9 cellular contexts compared by ENCODE assay signal in genomic region chr7:73770860-73771665, GRCh38. TPM values are rescaled to one million over a fixed set of nuclear protein-coding genes. Genes with fewer than 3 reads are reported as not detected.
DNase-seq lines count a peak whose midpoint lies in the region; ATAC-seq, FAIRE-seq and TF ChIP-seq lines count a peak whose summit lies in the region.
"Had no signal": no experiment of that assay in that cellular context is flagged by ENCODE, and none has a peak within 500 bp of the region (broad histone marks: within the 10 kb centered on the region; RNA-seq: fewer than 3 reads in every experiment).

No MANE protein-coding gene starts in this region.

- CTCF ChIA-PET in CD4-positive, alpha-beta memory T cell (lab: Charles Lee; ENCODE audit: partially characterized antibody): interaction anchor here (0.6 kb wide), 1 partner anchor 17 kb away, joined by 3 read pairs; no protein-coding TSS in a partner anchor
- CTCF ChIA-PET in RWPE1 (lab: Yijun Ruan, JAX): interaction anchor here (0.7 kb wide), 1 partner anchor 43 kb away, joined by 4 read pairs; no protein-coding TSS in a partner anchor

- H3K27ac Mint-ChIP-seq in CD4-positive, alpha-beta memory T cell: no peak overlapping the region

- no peaks in the 10 kb centered on the region for H3K27me3 ChIP-seq in CD4-positive, alpha-beta memory T cell (ENCODE audit: insufficient read depth, low read length)
- no peaks in the 10 kb centered on the region for H3K27me3 ChIP-seq in hepatocyte
- H3K27me3 ChIP-seq in pancreas: no peaks in the 10 kb centered on the region

- no peak for DNase-seq in CD4-positive, alpha-beta memory T cell
- no peak for DNase-seq in LNCaP clone FGC (ENCODE audit: low read depth)
- no peak for DNase-seq in hepatocyte (ENCODE audit: low spot score)
- peak in 1 of 6 donors; percentile 31 for DNase-seq in pancreas
- no peak for DNase-seq in medulla oblongata (ENCODE audit: extremely low spot score)
- DNase-seq in NCI-H524 treated with DMSO at 0.1 percent for 48 hours (lab: John Stamatoyannopoulos, UW): no peak
- DNase-seq in RWPE1 (ENCODE audit: low spot score): no peak
- no peak for DNase-seq in Kasumi-1 (lab: John Stamatoyannopoulos, UW)
- DNase-seq: T-helper 9 cell had no signal

- no peaks in the 10 kb centered on the region for H4K20me1 ChIP-seq in hepatocyte (ENCODE audit: insufficient read depth, poor library complexity, severe bottlenecking)

- no peaks in the 10 kb centered on the region for H3K9me2 ChIP-seq in hepatocyte (replicated peaks; ENCODE audit: insufficient read depth)

- peaks cover 14% of the 10 kb centered on the region for H3K79me2 ChIP-seq in hepatocyte

- H3K4me3 ChIP-seq in CD4-positive, alpha-beta memory T cell (ENCODE audit: low read length in 2 of 2): no peak overlapping the region
- H3K4me3 ChIP-seq in LNCaP clone FGC (ENCODE audit: low read depth, low read length): peak overlapping the region; percentile 62
- H3K4me3 ChIP-seq in hepatocyte: no peak overlapping the region
- H3K4me3 ChIP-seq in pancreas: peak overlapping the region; percentile 37 to 71 (median 58)

- H3K9me3 Mint-ChIP-seq in CD4-positive, alpha-beta memory T cell: peaks cover 0 to 5% (median 0%) of the 10 kb centered on the region in 8 donors

- H3K36me3 Mint-ChIP-seq in CD4-positive, alpha-beta memory T cell: no peaks in the 10 kb centered on the region

- peak overlapping the region in 7 of 8 donors; percentile 5 to 72 (median 34) for H3K4me3 Mint-ChIP-seq in CD4-positive, alpha-beta memory T cell

- WGBS in hepatocyte (ENCODE audit: low lambda C conversion rate, missing lambda C conversion rate): 74% methylated on average over 17 of the region's 17 CpGs
- WGBS in pancreas, 2 donors: 69% methylated on average over 17 of the region's 17 CpGs

- intact Hi-C loops in CD4-positive, alpha-beta memory T cell (cut with micrococcal nuclease): no loop called here
- intact Hi-C loops in pancreas (cut with DNase I): no loop called here

- peaks cover 33 to 39% of the 10 kb centered on the region in 2 donors for H3K27me3 Mint-ChIP-seq in CD4-positive, alpha-beta memory T cell

- no peak for ATAC-seq in pancreas

- FAIRE-seq in pancreas (lab: Jason Lieb, UNC): no peak

- H3K4me1 Mint-ChIP-seq in CD4-positive, alpha-beta memory T cell: peaks cover 3 to 9% (median 4%) of the 10 kb centered on the region in 4 donors

- peak overlapping the region; percentile 88 for H3K4me2 ChIP-seq in hepatocyte

- POLR2A ChIA-PET in CD4-positive, alpha-beta memory T cell (lab: Charles Lee; ENCODE audit: partially characterized antibody): no interaction called here
- POLR2A ChIA-PET in RWPE1 (lab: Yijun Ruan, JAX; ENCODE audit: low non-redundant PET): no interaction called here

- H3K36me3 ChIP-seq in CD4-positive, alpha-beta memory T cell (ENCODE audit: insufficient read depth, low read length): no peaks in the 10 kb centered on the region
- H3K36me3 ChIP-seq in hepatocyte (replicated peaks; ENCODE audit: insufficient read depth, low read depth) (no peaks in the 10 kb centered on the region), pancreas (no peaks in the 10 kb centered on the region)

- H3K9me3 ChIP-seq in CD4-positive, alpha-beta memory T cell (ENCODE audit: control insufficient read depth in 1 of 2, low read length in 2 of 2): no peaks in the 10 kb centered on the region
- H3K9me3 ChIP-seq in hepatocyte (ENCODE audit: low read depth) (no peaks in the 10 kb centered on the region), pancreas (no peaks in the 10 kb centered on the region)

- TF ChIP-seq CTCF in LNCaP clone FGC (IDR thresholded peaks at IDR 0.05; ENCODE audit: control insufficient read depth, extremely low read depth, insufficient read depth): no peak
- TF ChIP-seq CTCF in hepatocyte (IDR thresholded peaks at IDR 0.05; ENCODE audit: poor library complexity): no peak
- no peak for TF ChIP-seq CTCF in pancreas (IDR thresholded peaks at IDR 0.05)
- no peak for TF ChIP-seq CTCF in RWPE1 (conservative IDR thresholded peaks at IDR 0.05; ENCODE audit: low read depth)

- H2AFZ ChIP-seq in hepatocyte: peak overlapping the region; percentile 44

- H3K4me1 ChIP-seq in CD4-positive, alpha-beta memory T cell (ENCODE audit: insufficient read depth, low read length): peaks cover 9% of the 10 kb centered on the region
- H3K4me1 ChIP-seq in hepatocyte (ENCODE audit: insufficient read depth) (peaks cover 4% of the 10 kb centered on the region), pancreas (peaks cover 0 to 6% (median 4%) of the 10 kb centered on the region in 3 donors)

- no peak overlapping the region for H3K27ac ChIP-seq in CD4-positive, alpha-beta memory T cell (ENCODE audit: low read depth, low read length)
- peak overlapping the region; percentile 94 for H3K27ac ChIP-seq in hepatocyte
- H3K27ac ChIP-seq in pancreas: peak overlapping the region; percentile 92 to 96 (median 94)
- H3K27ac ChIP-seq in RWPE1: no peak overlapping the region

RNA-seq across cellular contexts. Expression of gene CLDN3, which starts 1.0 kb away (rescaled TPM):
- not detected for total RNA-seq in CD4-positive, alpha-beta memory T cell
- not detected for polyA plus RNA-seq in CD4-positive, alpha-beta memory T cell
- total RNA-seq in hepatocyte (53.7 and 60.7 TPM in 2 replicates), pancreas (10 to 100 TPM; 42.9 to 62.0 (median 48.3) TPM)
- polyA plus RNA-seq in hepatocyte (125 and 142 TPM in 2 replicates), pancreas (100 to 1,000 TPM; 110 to 122 TPM)

RNA-seq across cellular contexts. Expression of gene ABHD11, which starts 32.5 kb away (rescaled TPM):
- total RNA-seq in CD4-positive, alpha-beta memory T cell: 10 to 100 TPM; 22.3 to 23.9 TPM
- polyA plus RNA-seq in CD4-positive, alpha-beta memory T cell: 10 to 100 TPM in 1 of 2 donors, 1 to 10 TPM in 1; 7.4 to 13.1 TPM
- 30.7 and 33.0 TPM in 2 replicates for total RNA-seq in hepatocyte
- 90.9 and 110 TPM in 2 replicates for polyA plus RNA-seq in hepatocyte
- 10 to 100 TPM; 16.0 to 30.6 (median 22.1) TPM for total RNA-seq in pancreas
- 10 to 100 TPM; 91.0 to 95.2 TPM for polyA plus RNA-seq in pancreas

RNA-seq across cellular contexts. Expression of gene STX1A, which starts 51.6 kb away (rescaled TPM):
- 1 to 10 TPM; 7.5 to 8.3 TPM for total RNA-seq in CD4-positive, alpha-beta memory T cell
- polyA plus RNA-seq in CD4-positive, alpha-beta memory T cell: 1 to 10 TPM; 1.2 to 3.3 TPM
- 22.8 and 23.7 TPM in 2 replicates for total RNA-seq in hepatocyte
- 27.1 and 39.2 TPM in 2 replicates for polyA plus RNA-seq in hepatocyte
- 10 to 100 TPM in 2 of 6 donors, 1 to 10 TPM in 4; 2.3 to 11.9 (median 6.9) TPM for total RNA-seq in pancreas
- 10 to 100 TPM; 31.8 to 95.7 TPM for polyA plus RNA-seq in pancreas

RNA-seq across cellular contexts. Expression of gene CLDN4, which starts 59.7 kb away (rescaled TPM):
- total RNA-seq in CD4-positive, alpha-beta memory T cell: not detected
- polyA plus RNA-seq in CD4-positive, alpha-beta memory T cell: under 1 TPM in 1 of 2 donors, not detected in 1; 0.05 TPM
- 532 and 570 TPM in 2 replicates for total RNA-seq in hepatocyte
- polyA plus RNA-seq in hepatocyte: 880 and 909 TPM in 2 replicates
- 100 to 1,000 TPM in 2 of 6 donors, 10 to 100 TPM in 4; 47.8 to 150 (median 65.1) TPM for total RNA-seq in pancreas
- polyA plus RNA-seq in pancreas: 10 to 100 TPM; 73.1 to 75.2 TPM

Comparison
In these comparisons a context has a peak if more than half of its experiments do, and no peak if none do; other contexts are left out.
1. H3K27ac ChIP-seq: peak in hepatocyte (single experiment) and pancreas (4 of 4); none in CD4-positive, alpha-beta memory T cell (single experiment) and RWPE1 (single experiment).
2. H3K4me3 ChIP-seq: peak in LNCaP clone FGC (single experiment) and pancreas (4 of 4); none in CD4-positive, alpha-beta memory T cell (0 of 2) and hepatocyte (single experiment).
3. RNA of gene CLDN3, which starts 1.0 kb away (total RNA-seq): 53.7 to 60.7 TPM in hepatocyte and 42.9 to 62.0 TPM in pancreas; not detected in CD4-positive, alpha-beta memory T cell; every median in the first group is over 10 times any median in the second.